24 cellular contexts compared by ENCODE assay signal in genomic region chr4:186265683-186266648, GRCh38. TPM values are rescaled to one million over a fixed set of nuclear protein-coding genes. Genes with fewer than 3 reads are reported as not detected.
DNase-seq lines count a peak whose midpoint lies in the region; ATAC-seq and TF ChIP-seq lines count a peak whose summit lies in the region.
"Had no signal": no experiment of that assay in that cellular context is flagged by ENCODE, and none has a peak within 500 bp of the region (broad histone marks: within the 10 kb centered on the region; RNA-seq: fewer than 3 reads in every experiment).

TSS of gene F11 (plus strand) at chr4:186266189. CDS start at chr4:186267137, 948 bp downstream.

- H3K4me1 Mint-ChIP-seq in chondrocyte (ENCODE audit: low read depth) (peaks cover 11% of the 10 kb centered on the region), neural progenitor cell (peaks cover 21% of the 10 kb centered on the region)
- H3K4me1 Mint-ChIP-seq: stimulated activated memory B cell treated with anti-CD40 and anti-IgM and Interleukin-4, amounts not matched to agents 10 μg/mL and 1 μg/mL and 100 μg/mL, for 72 hours had no signal

- H3K4me1 ChIP-seq in ES-I3 (ENCODE audit: insufficient read depth, low read length) (peaks cover 13% of the 10 kb centered on the region), neural progenitor cell (peaks cover 11% of the 10 kb centered on the region)
- H3K4me1 ChIP-seq: A549, tibial nerve had no signal

- H3K36me3 Mint-ChIP-seq in chondrocyte (ENCODE audit: low read depth): no peaks in the 10 kb centered on the region
- H3K36me3 Mint-ChIP-seq in neural progenitor cell: no peaks in the 10 kb centered on the region
- H3K36me3 Mint-ChIP-seq: stimulated activated memory B cell treated with anti-CD40 and anti-IgM and Interleukin-4, amounts not matched to agents 10 μg/mL and 1 μg/mL and 100 μg/mL, for 72 hours had no signal

- TF ChIP-seq CTCF in chondrocyte (IDR thresholded peaks at IDR 0.05): no peak
- no peak for TF ChIP-seq CTCF in neural progenitor cell (IDR thresholded peaks at IDR 0.05)

- no peaks in the 10 kb centered on the region for H3K27me3 ChIP-seq in neural progenitor cell
- H3K27me3 ChIP-seq: esophagus squamous epithelium, tibial nerve had no signal

- H3K27ac Mint-ChIP-seq in chondrocyte (ENCODE audit: unreplicated experiment) (peak within 1 kb of the TSS; percentile 80), neural progenitor cell (peak within 1 kb of the TSS; percentile 79)
- H3K27ac Mint-ChIP-seq: dendritic cell treated with granulocyte-macrophage colony-stimulating factor and Interleukin-4, amounts not matched to agents 40 ng/mL and 50 ng/mL, for 4 days; stimulated activated memory B cell treated with anti-CD40 and anti-IgM and Interleukin-4, amounts not matched to agents 10 μg/mL and 1 μg/mL and 100 μg/mL, for 72 hours had no signal

- DNase-seq in chondrocyte (ENCODE audit: low spot score) (no peak), left kidney (ENCODE audit: low read depth, low spot score) (peak; percentile 45), neural progenitor cell (ENCODE audit: low spot score) (no peak), SKM-1 (lab: John Stamatoyannopoulos, UW; ENCODE audit: unreplicated experiment) (no peak), activated gamma-delta T cell (lab: John Stamatoyannopoulos, UW) (no peak)
- DNase-seq: activated effector memory CD4-positive, alpha-beta T cell treated with anti-CD3 and anti-CD28 coated beads, Interleukin-2, amount 50 U/mL, for 16 hours; DMS79 treated with DMSO at 0.1 percent for 48 hours; esophagus squamous epithelium; heart left ventricle; NCI-H2081 treated with DMSO at 0.1 percent for 48 hours; NCI-H526 treated with DMSO at 0.1 percent for 48 hours; SW 1271 had no signal

- H4K20me1 ChIP-seq in neural progenitor cell (ENCODE audit: low read depth): no peaks in the 10 kb centered on the region

- H3K4me3 ChIP-seq in neural progenitor cell: peak within 1 kb of the TSS; percentile 25
- H3K4me3 ChIP-seq: A549, esophagus squamous epithelium, lung, tibial nerve had no signal

- peak within 1 kb of the TSS; percentile 59 for H3K4me2 ChIP-seq in neural progenitor cell
- H3K4me2 ChIP-seq: A549 had no signal

- peak within 1 kb of the TSS; percentile 87 for H2AFZ ChIP-seq in neural progenitor cell (replicated peaks)

- ATAC-seq in GM18519 (IDR thresholded peaks at IDR 0.05; ENCODE audit: low FRiP score, unreplicated experiment) (no peak), HG02852 (IDR thresholded peaks at IDR 0.05; ENCODE audit: unreplicated experiment) (no peak)
- ATAC-seq: A549; heart left ventricle; Panc1; stimulated activated memory B cell treated with anti-CD40 and anti-IgM and Interleukin-4, amounts not matched to agents 10 μg/mL and 1 μg/mL and 100 μg/mL, for 72 hours had no signal

- no peaks in the 10 kb centered on the region for H3F3A ChIP-seq in neural progenitor cell (ENCODE audit: low read depth)

- H3K36me3 ChIP-seq in ES-I3 (ENCODE audit: insufficient read depth, low read length) (no peaks in the 10 kb centered on the region), neural progenitor cell (no peaks in the 10 kb centered on the region)
- H3K36me3 ChIP-seq: esophagus squamous epithelium, heart left ventricle, tibial nerve had no signal

- H3K4me3 Mint-ChIP-seq in chondrocyte (ENCODE audit: unreplicated experiment) (peak within 1 kb of the TSS; percentile 67), neural progenitor cell (peak within 1 kb of the TSS; percentile 81)
- H3K4me3 Mint-ChIP-seq: dendritic cell treated with granulocyte-macrophage colony-stimulating factor and Interleukin-4, amounts not matched to agents 40 ng/mL and 50 ng/mL, for 4 days; stimulated activated memory B cell treated with anti-CD40 and anti-IgM and Interleukin-4, amounts not matched to agents 10 μg/mL and 1 μg/mL and 100 μg/mL, for 72 hours had no signal

- H3K9me3 ChIP-seq in ES-I3 (ENCODE audit: control insufficient read depth, insufficient read depth, low read length) (no peaks in the 10 kb centered on the region), neural progenitor cell (ENCODE audit: low read depth) (no peaks in the 10 kb centered on the region)
- H3K9me3 ChIP-seq: A549, esophagus squamous epithelium, heart left ventricle, tibial nerve had no signal

- H3K9me3 Mint-ChIP-seq in chondrocyte (ENCODE audit: low read depth) (peaks cover 2% of the 10 kb centered on the region), neural progenitor cell (peaks cover 2% of the 10 kb centered on the region)
- H3K9me3 Mint-ChIP-seq: dendritic cell treated with granulocyte-macrophage colony-stimulating factor and Interleukin-4, amounts not matched to agents 40 ng/mL and 50 ng/mL, for 4 days had no signal

- H3K27me3 Mint-ChIP-seq in chondrocyte (ENCODE audit: low read depth): peaks cover 2% of the 10 kb centered on the region
- H3K27me3 Mint-ChIP-seq in neural progenitor cell (ENCODE audit: insufficient read depth, low read depth): peaks cover 5% of the 10 kb centered on the region

- peak within 1 kb of the TSS; percentile 47 for H3K9ac ChIP-seq in ES-I3 (ENCODE audit: low read depth, low read length)
- no peak within 1 kb of the TSS for H3K9ac ChIP-seq in neural progenitor cell

- no peak within 1 kb of the TSS for H3K27ac ChIP-seq in neural progenitor cell
- H3K27ac ChIP-seq: A549, esophagus squamous epithelium, heart left ventricle, tibial nerve, VCaP had no signal

- H3K79me2 ChIP-seq in neural progenitor cell (ENCODE audit: low read depth): no peaks in the 10 kb centered on the region

RNA-seq across cellular contexts. Expression of gene F11, which starts in this region (rescaled TPM):
- total RNA-seq in chondrocyte: not detected in 3 replicates
- total RNA-seq in neural progenitor cell (ENCODE audit: low replicate concordance): not detected in 2 replicates
- total RNA-seq: activated CD8-positive, alpha-beta memory T cell treated with anti-CD3 and anti-CD28 coated beads for 36 hours; esophagus squamous epithelium; heart left ventricle; osteoblast had no signal
